ENCODE assay signal across 21 cellular contexts in the genomic region with DNA sequence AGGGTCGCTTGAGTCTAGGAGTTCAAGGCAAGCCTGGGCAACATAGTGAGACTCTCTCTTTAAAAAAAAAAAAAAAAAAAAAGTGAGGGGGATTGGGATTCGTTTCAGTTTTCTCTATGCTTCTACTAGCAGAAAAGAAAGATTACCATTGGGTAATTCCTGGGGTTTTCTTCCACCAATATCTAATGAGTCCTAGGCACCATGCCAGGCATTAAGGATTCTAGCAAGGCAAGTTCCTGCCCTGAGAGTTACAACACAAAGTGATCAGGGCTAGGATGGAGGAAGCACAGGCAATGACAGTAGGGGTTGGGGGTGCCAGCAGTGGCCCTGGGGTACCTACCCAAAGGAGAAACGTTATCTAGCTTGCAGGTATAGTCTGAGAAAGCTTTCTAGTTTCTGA.
DNase-seq lines count a peak whose midpoint lies in the region; ATAC-seq, FAIRE-seq and TF ChIP-seq lines count a peak whose summit lies in the region.
"Had no signal": no experiment of that assay in that cellular context is flagged by ENCODE, and none has a peak within 500 bp of the region (broad histone marks: within the 10 kb centered on the region; RNA-seq: fewer than 3 reads in every experiment).

No MANE protein-coding gene starts in this region.

- no peaks in the 10 kb centered on the region for H4K20me1 ChIP-seq in Karpas-422 (ENCODE audit: insufficient read depth, low read depth, low read length)
- no peaks in the 10 kb centered on the region for H4K20me1 ChIP-seq in HepG2 (ENCODE audit: insufficient read depth, low read length)

- CTCF ChIA-PET in activated naive CD4-positive, alpha-beta T cell treated with anti-CD3 and anti-CD28 coated beads, Interleukin-2, amount 10 ng/mL, durations not matched to agents 7 days and 5 days (lab: Charles Lee) = interaction anchor here (0.6 to 1.0 kb wide), 2 partner anchors 14 to 1338 kb away, joined by 3 read pairs; no protein-coding TSS in a partner anchor
- CTCF ChIA-PET in HepG2 (lab: Yijun Ruan, JAX; ENCODE audit: low intra/inter-chr PET ratio, low total read pairs) = no interaction called here

- WGBS in ovary, 3 donors = 44 to 54% (median 45%) methylated on average over 3 of the region's 3 CpGs
- WGBS in HepG2 (ENCODE audit: low lambda C conversion rate) = 0% methylated on average over 3 of the region's 3 CpGs

- ATAC-seq in HepG2 = no peak
- ATAC-seq: K562 had no signal

- TF ChIP-seq RAD21 in HepG2 (CRISPR knock-in tag; IDR thresholded peaks at IDR 0.05) = no peak

- TF ChIP-seq EP300 in ovary (IDR thresholded peaks at IDR 0.05) (no peak), HepG2 (IDR thresholded peaks at IDR 0.05; ENCODE audit: low read depth in 2 of 2, low read length in 2 of 2) (no peak), HepG2 (CRISPR knock-in tag; IDR thresholded peaks at IDR 0.05; ENCODE audit: borderline replicate concordance) (no peak)

- H3K9ac ChIP-seq in Karpas-422 (ENCODE audit: low read length) = 0 out of 2 replicates have a peak overlapping the region, but pooled peaks have one; percentile 3
- H3K9ac ChIP-seq in HepG2 (ENCODE audit: insufficient read depth, low read depth, low read length) = no peak overlapping the region

- TF ChIP-seq POLR2A in ovary (IDR thresholded peaks at IDR 0.05) (no peak), HepG2 (IDR thresholded peaks at IDR 0.05; ENCODE audit: insufficient read depth in 1 of 2, low read depth in 2 of 2, low read length in 2 of 2) (no peak)

- H3K9me3 Mint-ChIP-seq in activated naive CD4-positive, alpha-beta T cell treated with anti-CD3 and anti-CD28 coated beads, Interleukin-2, amount 10 ng/mL, durations not matched to agents 7 days and 5 days = no peaks in the 10 kb centered on the region
- H3K9me3 Mint-ChIP-seq: CD14-positive monocyte had no signal

- no peak overlapping the region for H3K27ac ChIP-seq in Karpas-422 (ENCODE audit: low read length)
- H3K27ac ChIP-seq in ovary = no peak overlapping the region
- no peak overlapping the region for H3K27ac ChIP-seq in HepG2 (ENCODE audit: extremely low read length, insufficient read depth, low read length)

- in situ Hi-C loops in HepG2 (cut with HindIII; ENCODE audit: extremely low pct_ligation_motif_present, low pct_unique_long_range_greater_than_20kb) = no loop called here

- POLR2A ChIA-PET in HepG2 (lab: Yijun Ruan, JAX) = no interaction called here

- no TSS peak for BruUV-seq in HepG2 (replicated peaks; lab: Mats Ljungman, UMichigan)

- H3K4me2 ChIP-seq in Karpas-422 (ENCODE audit: low read depth, low read length, poor library complexity, severe bottlenecking) (no peak overlapping the region), HepG2 (ENCODE audit: low read depth, low read length) (no peak overlapping the region)

- no peaks in the 10 kb centered on the region for H3K9me2 ChIP-seq in Karpas-422 (replicated peaks; ENCODE audit: insufficient read depth, low read length)

- H3K4me1 ChIP-seq in Karpas-422 (ENCODE audit: low read length) (peaks cover 41% of the 10 kb centered on the region), ovary (ENCODE audit: insufficient read depth) (no peaks in the 10 kb centered on the region), HepG2 (ENCODE audit: insufficient read depth, low read length) (no peaks in the 10 kb centered on the region)

- intact Hi-C loops in ovary (cut with DNase I) (no loop called here), HepG2 (cut with micrococcal nuclease; ENCODE audit: unreplicated experiment) (no loop called here)

- peak; percentile 28 for DNase-seq in AG10803 (ENCODE audit: low read depth)
- DNase-seq in Karpas-422 = no peak
- DNase-seq in epithelial cell of esophagus (ENCODE audit: low read depth) = peak; percentile 45
- DNase-seq in foreskin fibroblast = peak; percentile 10 to 50
- no peak for DNase-seq in activated naive CD4-positive, alpha-beta T cell treated with anti-CD3 and anti-CD28 coated beads, Interleukin-2, amount 10 ng/mL, durations not matched to agents 7 days and 5 days
- no peak for DNase-seq in SW 1271 (lab: John Stamatoyannopoulos, UW)
- no peak for DNase-seq in ovary
- no peak for DNase-seq in HepG2 (ENCODE audit: low spot score)
- DNase-seq: ACHN, AML-193, GDM1, NCI-H1105 treated with DMSO at 0.1 percent for 48 hours, NCI-H1694, NCI-H2081 treated with DMSO at 0.1 percent for 48 hours, NCI-H510A treated with DMSO at 0.1 percent for 48 hours, NCI-H774, RPMI8226, SHP77 treated with DMSO at 0.1 percent for 48 hours had no signal

- no peak for FAIRE-seq in HepG2 (lab: Jason Lieb, UNC)
- FAIRE-seq: H1, K562 had no signal

- H3K27me3 ChIP-seq in Karpas-422 (ENCODE audit: low read length) (no peaks in the 10 kb centered on the region), ovary (no peaks in the 10 kb centered on the region), HepG2 (ENCODE audit: control insufficient read depth in 1 of 2, insufficient read depth in 2 of 2, low read length in 2 of 2) (0 out of 5 replicates have a peak, but pooled peaks cover 1 to 16% of the 10 kb centered on the region in 2 experiments)

- no peak overlapping the region for H3K4me3 Mint-ChIP-seq in activated naive CD4-positive, alpha-beta T cell treated with anti-CD3 and anti-CD28 coated beads, Interleukin-2, amount 10 ng/mL, durations not matched to agents 7 days and 5 days
- H3K4me3 Mint-ChIP-seq: CD14-positive monocyte had no signal

- H3K9me3 ChIP-seq in Karpas-422 (ENCODE audit: low read length) (no peaks in the 10 kb centered on the region), ovary (no peaks in the 10 kb centered on the region), HepG2 (ENCODE audit: low read length) (no peaks in the 10 kb centered on the region)

- H3K36me3 ChIP-seq in Karpas-422 (ENCODE audit: insufficient read depth, low read length) (no peaks in the 10 kb centered on the region), ovary (no peaks in the 10 kb centered on the region), HepG2 (replicated peaks in 1 of 2; ENCODE audit: control insufficient read depth in 1 of 2, insufficient read depth in 2 of 2, low read length in 2 of 2) (no peaks in the 10 kb centered on the region)

- no peaks in the 10 kb centered on the region for H3K4me1 Mint-ChIP-seq in activated naive CD4-positive, alpha-beta T cell treated with anti-CD3 and anti-CD28 coated beads, Interleukin-2, amount 10 ng/mL, durations not matched to agents 7 days and 5 days
- H3K4me1 Mint-ChIP-seq: CD14-positive monocyte had no signal

- TF ChIP-seq CTCF in AG10803 (conservative IDR thresholded peaks at IDR 0.05; ENCODE audit: low read length) (no peak), epithelial cell of esophagus (IDR thresholded peaks at IDR 0.05; ENCODE audit: insufficient read depth, low read depth, low read length, missing control alignments) (no peak), foreskin fibroblast (IDR thresholded peaks at IDR 0.05; ENCODE audit: low read depth, low read length) (no peak), ovary (IDR thresholded peaks at IDR 0.05) (no peak), HepG2 (CRISPR knock-in tag; IDR thresholded peaks at IDR 0.05) (no peak)

- H3K79me2 ChIP-seq in Karpas-422 (ENCODE audit: low read length) = no peaks in the 10 kb centered on the region
- H3K79me2 ChIP-seq in HepG2 (ENCODE audit: insufficient read depth, low read length) = no peaks in the 10 kb centered on the region

- H2AFZ ChIP-seq in Karpas-422 (ENCODE audit: low read length) (no peak overlapping the region), HepG2 (ENCODE audit: low read length) (no peak overlapping the region)

- no peak overlapping the region for H3K27ac Mint-ChIP-seq in activated naive CD4-positive, alpha-beta T cell treated with anti-CD3 and anti-CD28 coated beads, Interleukin-2, amount 10 ng/mL, durations not matched to agents 7 days and 5 days

- H3K36me3 Mint-ChIP-seq in activated naive CD4-positive, alpha-beta T cell treated with anti-CD3 and anti-CD28 coated beads, Interleukin-2, amount 10 ng/mL, durations not matched to agents 7 days and 5 days = no peaks in the 10 kb centered on the region
- H3K36me3 Mint-ChIP-seq: CD14-positive monocyte had no signal

- no peak overlapping the region for H3K4me3 ChIP-seq in AG10803 (ENCODE audit: low read length)
- H3K4me3 ChIP-seq in Karpas-422 (ENCODE audit: low read length) = no peak overlapping the region
- H3K4me3 ChIP-seq in epithelial cell of esophagus (ENCODE audit: low read length) = no peak overlapping the region
- H3K4me3 ChIP-seq in foreskin fibroblast (ENCODE audit: low read depth in 1 of 2, low read length in 2 of 2) = no peak overlapping the region
- no peak overlapping the region for H3K4me3 ChIP-seq in ovary
- H3K4me3 ChIP-seq in HepG2 (replicated peaks in 1 of 3; ENCODE audit: insufficient read depth in 1 of 3, low read depth in 2 of 3, low read length in 3 of 3) = no peak overlapping the region
- H3K4me3 ChIP-seq: K562 had no signal

- peaks cover 33% of the 10 kb centered on the region for H3K27me3 Mint-ChIP-seq in activated naive CD4-positive, alpha-beta T cell treated with anti-CD3 and anti-CD28 coated beads, Interleukin-2, amount 10 ng/mL, durations not matched to agents 7 days and 5 days

TF ChIP-seq in HepG2, 621 proteins besides CTCF, POLR2A, EP300 and RAD21 (continues in another document):
- TF ChIP-seq AHR (CRISPR knock-in tag; IDR thresholded peaks at IDR 0.05) (no peak), FOXP1 (IDR thresholded peaks at IDR 0.05) (no peak), FOXP1 (CRISPR knock-in tag; IDR thresholded peaks at IDR 0.05) (no peak), ZFP37 (CRISPR knock-in tag; IDR thresholded peaks at IDR 0.05; ENCODE audit: borderline replicate concordance) (no peak), ZNF552 (CRISPR knock-in tag; IDR thresholded peaks at IDR 0.05; ENCODE audit: borderline replicate concordance) (no peak), GFI1 (CRISPR knock-in tag; IDR thresholded peaks at IDR 0.05; ENCODE audit: borderline replicate concordance) (no peak), CBFB (CRISPR knock-in tag; IDR thresholded peaks at IDR 0.05) (no peak)
- TF ChIP-seq, protein P1, sequence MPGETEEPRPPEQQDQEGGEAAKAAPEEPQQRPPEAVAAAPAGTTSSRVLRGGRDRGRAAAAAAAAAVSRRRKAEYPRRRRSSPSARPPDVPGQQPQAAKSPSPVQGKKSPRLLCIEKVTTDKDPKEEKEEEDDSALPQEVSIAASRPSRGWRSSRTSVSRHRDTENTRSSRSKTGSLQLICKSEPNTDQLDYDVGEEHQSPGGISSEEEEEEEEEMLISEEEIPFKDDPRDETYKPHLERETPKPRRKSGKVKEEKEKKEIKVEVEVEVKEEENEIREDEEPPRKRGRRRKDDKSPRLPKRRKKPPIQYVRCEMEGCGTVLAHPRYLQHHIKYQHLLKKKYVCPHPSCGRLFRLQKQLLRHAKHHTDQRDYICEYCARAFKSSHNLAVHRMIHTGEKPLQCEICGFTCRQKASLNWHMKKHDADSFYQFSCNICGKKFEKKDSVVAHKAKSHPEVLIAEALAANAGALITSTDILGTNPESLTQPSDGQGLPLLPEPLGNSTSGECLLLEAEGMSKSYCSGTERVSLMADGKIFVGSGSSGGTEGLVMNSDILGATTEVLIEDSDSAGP (CRISPR knock-in tag; IDR thresholded peaks at IDR 0.05; ENCODE audit: borderline replicate concordance) = no peak

Comparison
In these comparisons a context has a peak if more than half of its experiments do, and no peak if none do; other contexts are left out.
1. DNase-seq: peak in AG10803 (single experiment), epithelial cell of esophagus (single experiment) and foreskin fibroblast (2 of 2); none in Karpas-422 (single experiment), activated naive CD4-positive, alpha-beta T cell treated with anti-CD3 and anti-CD28 coated beads, Interleukin-2, amount 10 ng/mL, durations not matched to agents 7 days and 5 days (single experiment), SW 1271 (0 of 2), ovary (0 of 5) and HepG2 (single experiment).